8 cellular contexts compared by ENCODE assay signal in genomic region chr20:63657937-63658748, GRCh38. TPM values are rescaled to one million over a fixed set of nuclear protein-coding genes. Genes with fewer than 3 reads are reported as not detected.
DNase-seq lines count a peak whose midpoint lies in the region; ATAC-seq and TF ChIP-seq lines count a peak whose summit lies in the region.

Gene RTEL1, plus strand, starts transcription at chr20:63658312. Its CDS starts 1,091 bp downstream, at chr20:63659403.

- H3K79me2 ChIP-seq in DND-41 (ENCODE audit: insufficient read depth, low read length): peaks cover 67% of the 10 kb centered on the region
- peaks cover 16% of the 10 kb centered on the region for H3K79me2 ChIP-seq in Karpas-422 (ENCODE audit: low read length)

- peaks cover 41% of the 10 kb centered on the region for H3K4me1 Mint-ChIP-seq in activated T-helper 1 cell treated with anti-CD3 and anti-CD28 coated beads, Interleukin-12 subunit alpha, Interleukin-12 subunit beta, Interleukin-2, Interleukin-4 antibody, amounts not matched to agents 30 ng/mL and 10 ng/mL and 1 ng/mL, durations not matched to agents 14 hours and 24 hours and 36 hours (ENCODE audit: low read depth)
- peaks cover 15 to 36% (median 34%) of the 10 kb centered on the region in 3 donors for H3K4me1 Mint-ChIP-seq in naive B cell
- peaks cover 34% of the 10 kb centered on the region for H3K4me1 Mint-ChIP-seq in stimulated activated memory B cell treated with anti-CD40 and anti-IgM and Interleukin-4, amounts not matched to agents 10 μg/mL and 1 μg/mL and 100 μg/mL, for 72 hours

- H3K9me3 Mint-ChIP-seq in activated T-helper 1 cell treated with anti-CD3 and anti-CD28 coated beads, Interleukin-12 subunit alpha, Interleukin-12 subunit beta, Interleukin-2, Interleukin-4 antibody, amounts not matched to agents 30 ng/mL and 10 ng/mL and 1 ng/mL, durations not matched to agents 14 hours and 24 hours and 36 hours: no peaks in the 10 kb centered on the region
- H3K9me3 Mint-ChIP-seq in naive B cell: no peaks in the 10 kb centered on the region
- no peaks in the 10 kb centered on the region for H3K9me3 Mint-ChIP-seq in stimulated activated memory B cell treated with anti-CD40 and anti-IgM and Interleukin-4, amounts not matched to agents 10 μg/mL and 1 μg/mL and 100 μg/mL, for 72 hours

- DNase-seq in DND-41: peak; percentile 90
- DNase-seq in Karpas-422: peak; percentile 96
- DNase-seq in RPMI7951 (ENCODE audit: low read depth): peak; percentile 95
- peak; percentile 87 for DNase-seq in activated T-helper 1 cell treated with anti-CD3 and anti-CD28 coated beads, Interleukin-12 subunit alpha, Interleukin-12 subunit beta, Interleukin-2, Interleukin-4 antibody, amounts not matched to agents 30 ng/mL and 10 ng/mL and 1 ng/mL, durations not matched to agents 14 hours and 24 hours and 36 hours (ENCODE audit: low spot score)
- peak; percentile 92 for DNase-seq in fibroblast of gingiva (ENCODE audit: low read depth)
- DNase-seq in naive B cell: peak; percentile 85

- H3K4me3 ChIP-seq in DND-41 (ENCODE audit: low read depth in 1 of 2, low read length in 2 of 2) (peak within 1 kb of the TSS; percentile 61 to 86), Karpas-422 (ENCODE audit: low read length) (peak within 1 kb of the TSS; percentile 98)

- peaks cover 7% of the 10 kb centered on the region for H3K27me3 Mint-ChIP-seq in activated T-helper 1 cell treated with anti-CD3 and anti-CD28 coated beads, Interleukin-12 subunit alpha, Interleukin-12 subunit beta, Interleukin-2, Interleukin-4 antibody, amounts not matched to agents 30 ng/mL and 10 ng/mL and 1 ng/mL, durations not matched to agents 14 hours and 24 hours and 36 hours (ENCODE audit: insufficient read depth)
- H3K27me3 Mint-ChIP-seq in naive B cell: no peaks in the 10 kb centered on the region
- peaks cover 29% of the 10 kb centered on the region for H3K27me3 Mint-ChIP-seq in stimulated activated memory B cell treated with anti-CD40 and anti-IgM and Interleukin-4, amounts not matched to agents 10 μg/mL and 1 μg/mL and 100 μg/mL, for 72 hours

- H3K36me3 ChIP-seq in DND-41 (ENCODE audit: insufficient read depth, low read length) (peaks cover 35% of the 10 kb centered on the region), Karpas-422 (ENCODE audit: insufficient read depth, low read length) (no peaks in the 10 kb centered on the region)

- H3K27ac ChIP-seq in DND-41 (ENCODE audit: low read length) (peak within 1 kb of the TSS; percentile 86), Karpas-422 (ENCODE audit: low read length) (peak within 1 kb of the TSS; percentile 41; the same call in 1 of the 2 replicates)

- TF ChIP-seq CTCF in DND-41 (IDR thresholded peaks at IDR 0.05; ENCODE audit: borderline replicate concordance, extremely low read depth, low read length, poor library complexity, severe bottlenecking): no peak

- ATAC-seq in DND-41 (ENCODE audit: insufficient read depth, low read depth) (peak; percentile 70), GM21825 (IDR thresholded peaks at IDR 0.05; ENCODE audit: unreplicated experiment) (peak; percentile 79), naive B cell (ENCODE audit: low read depth in 2 of 2) (peak; percentile 87 to 91)
- peak; percentile 93 for ATAC-seq in stimulated activated memory B cell treated with anti-CD40 and anti-IgM and Interleukin-4, amounts not matched to agents 10 μg/mL and 1 μg/mL and 100 μg/mL, for 72 hours

- peak within 1 kb of the TSS; percentile 94 for H3K4me3 Mint-ChIP-seq in activated T-helper 1 cell treated with anti-CD3 and anti-CD28 coated beads, Interleukin-12 subunit alpha, Interleukin-12 subunit beta, Interleukin-2, Interleukin-4 antibody, amounts not matched to agents 30 ng/mL and 10 ng/mL and 1 ng/mL, durations not matched to agents 14 hours and 24 hours and 36 hours
- peak within 1 kb of the TSS; percentile 86 to 100 (median 96) for H3K4me3 Mint-ChIP-seq in naive B cell
- peak within 1 kb of the TSS; percentile 94 for H3K4me3 Mint-ChIP-seq in stimulated activated memory B cell treated with anti-CD40 and anti-IgM and Interleukin-4, amounts not matched to agents 10 μg/mL and 1 μg/mL and 100 μg/mL, for 72 hours

- H3K27me3 ChIP-seq in DND-41 (ENCODE audit: insufficient read depth, low read length, poor library complexity): no peaks in the 10 kb centered on the region
- H3K27me3 ChIP-seq in Karpas-422 (ENCODE audit: low read length): no peaks in the 10 kb centered on the region

- intact Hi-C loops in activated T-helper 1 cell treated with anti-CD3 and anti-CD28 coated beads, Interleukin-12 subunit alpha, Interleukin-12 subunit beta, Interleukin-2, Interleukin-4 antibody, amounts not matched to agents 30 ng/mL and 10 ng/mL and 1 ng/mL, durations not matched to agents 14 hours and 24 hours and 36 hours (cut with micrococcal nuclease): loop anchor here (1.0 to 5.0 kb wide), 7 partner anchors 30 to 419 kb away; partner anchors contain the start of genes ARFRP1, RGS19, TPD52L2 and UCKL1

- H3K4me2 ChIP-seq in DND-41 (ENCODE audit: insufficient read depth, low read length): peak within 1 kb of the TSS; percentile 93
- H3K4me2 ChIP-seq in Karpas-422 (ENCODE audit: low read depth, low read length, poor library complexity, severe bottlenecking): peak within 1 kb of the TSS; percentile 91

- H3K36me3 Mint-ChIP-seq in activated T-helper 1 cell treated with anti-CD3 and anti-CD28 coated beads, Interleukin-12 subunit alpha, Interleukin-12 subunit beta, Interleukin-2, Interleukin-4 antibody, amounts not matched to agents 30 ng/mL and 10 ng/mL and 1 ng/mL, durations not matched to agents 14 hours and 24 hours and 36 hours (ENCODE audit: low read depth): peaks cover 9% of the 10 kb centered on the region
- H3K36me3 Mint-ChIP-seq in naive B cell: no peaks in the 10 kb centered on the region
- peaks cover 7% of the 10 kb centered on the region for H3K36me3 Mint-ChIP-seq in stimulated activated memory B cell treated with anti-CD40 and anti-IgM and Interleukin-4, amounts not matched to agents 10 μg/mL and 1 μg/mL and 100 μg/mL, for 72 hours

- H2AFZ ChIP-seq in DND-41 (ENCODE audit: low read depth, low read length): peak within 1 kb of the TSS; percentile 88
- peak within 1 kb of the TSS; percentile 94 for H2AFZ ChIP-seq in Karpas-422 (ENCODE audit: low read length)

- H3K9me2 ChIP-seq in Karpas-422 (replicated peaks; ENCODE audit: insufficient read depth, low read length): no peaks in the 10 kb centered on the region

- H3K9me3 ChIP-seq in DND-41 (ENCODE audit: insufficient read depth, low read length, severe bottlenecking) (no peaks in the 10 kb centered on the region), Karpas-422 (ENCODE audit: low read length) (no peaks in the 10 kb centered on the region)

- H3K9ac ChIP-seq in DND-41 (ENCODE audit: low read depth, low read length) (peak within 1 kb of the TSS; percentile 86), Karpas-422 (ENCODE audit: low read length) (peak within 1 kb of the TSS; percentile 93)

- H3K27ac Mint-ChIP-seq in activated T-helper 1 cell treated with anti-CD3 and anti-CD28 coated beads, Interleukin-12 subunit alpha, Interleukin-12 subunit beta, Interleukin-2, Interleukin-4 antibody, amounts not matched to agents 30 ng/mL and 10 ng/mL and 1 ng/mL, durations not matched to agents 14 hours and 24 hours and 36 hours: peak within 1 kb of the TSS; percentile 95
- H3K27ac Mint-ChIP-seq in naive B cell: peak within 1 kb of the TSS; percentile 86 to 97 (median 91)
- H3K27ac Mint-ChIP-seq in stimulated activated memory B cell treated with anti-CD40 and anti-IgM and Interleukin-4, amounts not matched to agents 10 μg/mL and 1 μg/mL and 100 μg/mL, for 72 hours: peak within 1 kb of the TSS; percentile 86

- H3K4me1 ChIP-seq in DND-41 (ENCODE audit: insufficient read depth, low read length) (peaks cover 53% of the 10 kb centered on the region), Karpas-422 (ENCODE audit: low read length) (peaks cover 18% of the 10 kb centered on the region)

- H4K20me1 ChIP-seq in DND-41 (ENCODE audit: insufficient read depth, low read length): peaks cover 15% of the 10 kb centered on the region; the same call in 1 of the 2 replicates
- no peaks in the 10 kb centered on the region for H4K20me1 ChIP-seq in Karpas-422 (ENCODE audit: insufficient read depth, low read depth, low read length)

RNA-seq across cellular contexts. Expression of gene RTEL1, which starts in this region (rescaled TPM):
- 6.4 and 8.3 TPM in 2 replicates for total RNA-seq in Karpas-422 (2014; rRNA removed; shearing (Covaris generic); ENCODE audit: low replicate concordance)
- 17.4 and 18.7 TPM in 2 replicates for total RNA-seq in RPMI7951 (2014; rRNA removed; shearing (Covaris generic))
- total RNA-seq in activated T-helper 1 cell treated with anti-CD3 and anti-CD28 coated beads, Interleukin-12 subunit alpha, Interleukin-12 subunit beta, Interleukin-2, Interleukin-4 antibody, amounts not matched to agents 30 ng/mL and 10 ng/mL and 1 ng/mL, durations not matched to agents 14 hours and 24 hours and 36 hours: 54.4 and 55.5 TPM in 2 replicates
- 1 to 10 TPM in 5 of 6 donors, not detected in 1; 1.5 to 6.5 (median 3.0) TPM for polyA plus RNA-seq in naive B cell (ENCODE audit: low read depth in 6 of 6)

Comparison
In these comparisons a context has a peak if more than half of its experiments do, and no peak if none do; other contexts are left out.
1. Peak in every context shown above with its lines: DNase-seq, ATAC-seq, H3K4me3 ChIP-seq and H3K27ac ChIP-seq.